Comparison of ENCODE assay signal across 11 cellular contexts in genomic region chr7:132345730-132346129, GRCh38.
DNase-seq lines count a peak whose midpoint lies in the region; ATAC-seq and TF ChIP-seq lines count a peak whose summit lies in the region.
"Had no signal": no experiment of that assay in that cellular context is flagged by ENCODE, and none has a peak within 500 bp of the region (broad histone marks: within the 10 kb centered on the region; RNA-seq: fewer than 3 reads in every experiment).

No MANE protein-coding gene starts in this region.

- ATAC-seq in left ventricle myocardium superior (peak; percentile 53), left colon (no peak)
- no peak for ATAC-seq in naive thymus-derived CD8-positive, alpha-beta T cell
- ATAC-seq: A549 had no signal

- H3K36me3 ChIP-seq in cardiac muscle cell, result no peaks in the 10 kb centered on the region
- no peaks in the 10 kb centered on the region for H3K36me3 ChIP-seq in left ventricle myocardium inferior
- H3K36me3 ChIP-seq: HAP-1 had no signal

- H3K9me3 Mint-ChIP-seq in naive thymus-derived CD8-positive, alpha-beta T cell, result no peaks in the 10 kb centered on the region
- H3K9me3 Mint-ChIP-seq: CD8-positive, alpha-beta memory T cell had no signal

- intact Hi-C loops in left ventricle myocardium inferior (cut with micrococcal nuclease) (no loop called here), left ventricle myocardium superior (cut with micrococcal nuclease) (no loop called here), left colon (cut with DNase I, micrococcal nuclease) (no loop called here)

- H3K9me3 ChIP-seq in cardiac muscle cell (ENCODE audit: low read depth) (no peaks in the 10 kb centered on the region), left ventricle myocardium inferior (replicated peaks) (no peaks in the 10 kb centered on the region)
- H3K9me3 ChIP-seq: A549, Caco-2, HAP-1 had no signal

- POLR2A ChIA-PET in naive thymus-derived CD8-positive, alpha-beta T cell (lab: Charles Lee), result no interaction called here

- H3K4me3 ChIP-seq in cardiac muscle cell, result no peak overlapping the region
- no peak overlapping the region for H3K4me3 ChIP-seq in left ventricle myocardium inferior
- H3K4me3 ChIP-seq: A549, HAP-1 had no signal

- H3K27me3 Mint-ChIP-seq in naive thymus-derived CD8-positive, alpha-beta T cell, result peaks cover 6 to 30% (median 12%) of the 10 kb centered on the region in 5 donors

- H3K4me1 Mint-ChIP-seq in naive thymus-derived CD8-positive, alpha-beta T cell, result peaks cover 0 to 2% (median 0%) of the 10 kb centered on the region in 4 donors
- H3K4me1 Mint-ChIP-seq: CD14-positive monocyte; CD8-positive, alpha-beta memory T cell had no signal

- H3K36me3 Mint-ChIP-seq in naive thymus-derived CD8-positive, alpha-beta T cell, result no peaks in the 10 kb centered on the region
- H3K36me3 Mint-ChIP-seq: CD14-positive monocyte; CD8-positive, alpha-beta memory T cell had no signal

- no peak overlapping the region for H3K4me3 Mint-ChIP-seq in naive thymus-derived CD8-positive, alpha-beta T cell
- H3K4me3 Mint-ChIP-seq: CD14-positive monocyte; CD8-positive, alpha-beta memory T cell had no signal

- H3K4me1 ChIP-seq in cardiac muscle cell (ENCODE audit: low read depth), result peaks cover 11% of the 10 kb centered on the region
- peaks cover 20% of the 10 kb centered on the region for H3K4me1 ChIP-seq in left ventricle myocardium inferior
- H3K4me1 ChIP-seq: A549, Caco-2, HAP-1 had no signal

- TF ChIP-seq CTCF in cardiac muscle cell (IDR thresholded peaks at IDR 0.05; ENCODE audit: low read depth, low read length), result no peak
- TF ChIP-seq CTCF in left ventricle myocardium inferior (IDR thresholded peaks at IDR 0.05; ENCODE audit: borderline replicate concordance), result no peak

- no peak overlapping the region for H3K27ac Mint-ChIP-seq in naive thymus-derived CD8-positive, alpha-beta T cell
- H3K27ac Mint-ChIP-seq: CD14-positive monocyte; CD8-positive, alpha-beta memory T cell had no signal

- DNase-seq in cardiac muscle cell (ENCODE audit: low read depth in 1 of 2, low spot score in 1 of 2), result peak; percentile 34 to 35
- DNase-seq in left ventricle myocardium inferior, result no peak
- peak; percentile 7 for DNase-seq in RPMI7951 (ENCODE audit: low read depth)
- DNase-seq in left ventricle myocardium superior, result no peak
- DNase-seq in left colon, result no peak
- no peak for DNase-seq in naive thymus-derived CD8-positive, alpha-beta T cell
- DNase-seq: Caco-2; CD8-positive, alpha-beta memory T cell had no signal

- no peaks in the 10 kb centered on the region for H3K27me3 ChIP-seq in cardiac muscle cell
- no peaks in the 10 kb centered on the region for H3K27me3 ChIP-seq in left ventricle myocardium inferior (ENCODE audit: low read depth)

- H3K27ac ChIP-seq in cardiac muscle cell (no peak overlapping the region), left ventricle myocardium inferior (replicated peaks) (no peak overlapping the region)
- H3K27ac ChIP-seq: A549 had no signal

Comparison
In these comparisons a context has a peak if more than half of its experiments do, and no peak if none do; other contexts are left out.
1. DNase-seq: peak in cardiac muscle cell (2 of 2) and RPMI7951 (single experiment); none in left ventricle myocardium inferior (single experiment), left ventricle myocardium superior (single experiment), left colon (0 of 2) and naive thymus-derived CD8-positive, alpha-beta T cell (0 of 10).